In genomic region chr6:168432196-168432595, GRCh38 we compare ENCODE assay signal across 10 cellular contexts. TPM values are rescaled to one million over a fixed set of nuclear protein-coding genes. Genes with fewer than 3 reads are reported as not detected.
"Had no signal": no experiment of that assay in that cellular context is flagged by ENCODE, and none has a peak within 500 bp of the region (broad histone marks: within the 10 kb centered on the region; RNA-seq: fewer than 3 reads in every experiment).

No MANE protein-coding gene starts in this region.

- H3K36me3 ChIP-seq: HAP-1 had no signal

- H3K4me1 ChIP-seq: HAP-1 had no signal

- H3K27ac ChIP-seq: GM23248, HL-60 had no signal

- H3K9ac ChIP-seq: GM23248 had no signal

- FAIRE-seq: H54, HepG2 had no signal

- H3K4me3 ChIP-seq: GM23248, HAP-1 had no signal

- H3K9me3 ChIP-seq: HAP-1 had no signal

- H3K36me3 Mint-ChIP-seq: IgD-negative memory B cell had no signal

- H2AFZ ChIP-seq: GM23248 had no signal

- H3K27ac Mint-ChIP-seq: IgD-negative memory B cell had no signal

- DNase-seq: GM23248, GOT3, KBM-7 had no signal

- H3K27me3 Mint-ChIP-seq: IgD-negative memory B cell had no signal

- H3K4me3 Mint-ChIP-seq: IgD-negative memory B cell had no signal

- H3K4me1 Mint-ChIP-seq: IgD-negative memory B cell had no signal

- ATAC-seq: HCT116, HepG2 had no signal

RNA-seq across cellular contexts. Expression of gene SMOC2, which starts 8.8 kb away (rescaled TPM):
- total RNA-seq: GM23248, HepG2, HT1080 had no signal
- polyA plus RNA-seq: GM23248, HepG2, IgD-negative memory B cell had no signal
